ENCODE assay signal across 8 cellular contexts in genomic region chr2:204108301-204108700, GRCh38.
DNase-seq lines count a peak whose midpoint lies in the region; ATAC-seq, FAIRE-seq and TF ChIP-seq lines count a peak whose summit lies in the region.

No MANE protein-coding gene starts in this region.

- H3K9me3 ChIP-seq in CD4-positive, alpha-beta memory T cell (ENCODE audit: control insufficient read depth in 1 of 2, low read length in 2 of 2) = no peaks in the 10 kb centered on the region
- H3K9me3 ChIP-seq in cardiac muscle cell (ENCODE audit: low read depth) (no peaks in the 10 kb centered on the region), small intestine (ENCODE audit: control insufficient read depth, low read depth) (no peaks in the 10 kb centered on the region)

- H3K36me3 Mint-ChIP-seq in CD4-positive, alpha-beta memory T cell = no peaks in the 10 kb centered on the region
- no peaks in the 10 kb centered on the region for H3K36me3 Mint-ChIP-seq in activated T-cell treated with anti-CD3 and anti-CD28 coated beads, Interleukin-2, amount 50 U/mL, for 72 hours (ENCODE audit: insufficient read depth in 2 of 2)

- WGBS in small intestine, 3 donors = 17 to 27% (median 26%) methylated on average over 3 of the region's 3 CpGs

- no peaks in the 10 kb centered on the region for H3K27me3 Mint-ChIP-seq in CD4-positive, alpha-beta memory T cell
- no peaks in the 10 kb centered on the region for H3K27me3 Mint-ChIP-seq in activated T-cell treated with anti-CD3 and anti-CD28 coated beads, Interleukin-2, amount 50 U/mL, for 72 hours (ENCODE audit: low read depth)

- H3K4me1 ChIP-seq in CD4-positive, alpha-beta memory T cell (ENCODE audit: insufficient read depth, low read length) = peaks cover 30% of the 10 kb centered on the region
- H3K4me1 ChIP-seq in cardiac muscle cell (ENCODE audit: low read depth) (no peaks in the 10 kb centered on the region), small intestine (ENCODE audit: control insufficient read depth in 2 of 2, insufficient read depth in 1 of 2, low read depth in 1 of 2, low read length in 1 of 2) (no peaks in the 10 kb centered on the region)

- intact Hi-C loops in CD4-positive, alpha-beta memory T cell (cut with micrococcal nuclease) = loop anchor here (1.0 to 5.0 kb wide), 11 partner anchors 37 to 1840 kb away; no protein-coding TSS in a partner anchor

- CTCF ChIA-PET in CD4-positive, alpha-beta memory T cell (lab: Charles Lee; ENCODE audit: partially characterized antibody) = interaction anchor here (0.6 to 11.2 kb wide), 8 partner anchors 25 to 1570 kb away, joined by 3 to 187 read pairs (median 4); no protein-coding TSS in a partner anchor

- peak; percentile 56 to 67 (median 61) for DNase-seq in CD4-positive, alpha-beta memory T cell
- DNase-seq in NCI-H2171 (lab: John Stamatoyannopoulos, UW) (peak; percentile 28), cardiac muscle cell (ENCODE audit: low read depth in 1 of 2, low spot score in 1 of 2) (peak; percentile 27 to 49), small intestine (peak; percentile 30), cortex of kidney (lab: John Stamatoyannopoulos, UW) (no peak), occipital lobe (lab: John Stamatoyannopoulos, UW) (no peak)
- DNase-seq in activated T-cell treated with anti-CD3 and anti-CD28 coated beads, Interleukin-2, amount 50 U/mL, for 72 hours = peak; percentile 63 to 72

- H3K9me3 Mint-ChIP-seq in CD4-positive, alpha-beta memory T cell = no peaks in the 10 kb centered on the region
- peaks cover 0 to 3% of the 10 kb centered on the region in 2 donors for H3K9me3 Mint-ChIP-seq in activated T-cell treated with anti-CD3 and anti-CD28 coated beads, Interleukin-2, amount 50 U/mL, for 72 hours

- H3K27ac ChIP-seq in CD4-positive, alpha-beta memory T cell (ENCODE audit: low read depth, low read length) = no peak overlapping the region
- H3K27ac ChIP-seq in cardiac muscle cell (no peak overlapping the region), small intestine (ENCODE audit: low read depth in 1 of 2, low read length in 1 of 2) (no peak overlapping the region)

- FAIRE-seq in small intestine (lab: Jason Lieb, UNC) = no peak

- H3K4me3 ChIP-seq in CD4-positive, alpha-beta memory T cell (ENCODE audit: low read length in 2 of 2) = no peak overlapping the region
- H3K4me3 ChIP-seq in cardiac muscle cell (no peak overlapping the region), small intestine (ENCODE audit: low read depth in 1 of 2, low read length in 2 of 2) (no peak overlapping the region)

- POLR2A ChIA-PET in CD4-positive, alpha-beta memory T cell (lab: Charles Lee; ENCODE audit: partially characterized antibody) = no interaction called here

- peaks cover 29 to 47% (median 39%) of the 10 kb centered on the region in 4 donors for H3K4me1 Mint-ChIP-seq in CD4-positive, alpha-beta memory T cell
- H3K4me1 Mint-ChIP-seq in activated T-cell treated with anti-CD3 and anti-CD28 coated beads, Interleukin-2, amount 50 U/mL, for 72 hours (ENCODE audit: low read depth) = peaks cover 84% of the 10 kb centered on the region

- H3K27ac Mint-ChIP-seq in CD4-positive, alpha-beta memory T cell = peak overlapping the region in 6 of 7 donors; percentile 15 to 89 (median 73)
- H3K27ac Mint-ChIP-seq in activated T-cell treated with anti-CD3 and anti-CD28 coated beads, Interleukin-2, amount 50 U/mL, for 72 hours = peak overlapping the region; percentile 95

- peak overlapping the region; percentile 28 to 94 (median 86) for H3K4me3 Mint-ChIP-seq in CD4-positive, alpha-beta memory T cell
- H3K4me3 Mint-ChIP-seq in activated T-cell treated with anti-CD3 and anti-CD28 coated beads, Interleukin-2, amount 50 U/mL, for 72 hours = peak overlapping the region; percentile 80 to 89

- ATAC-seq in GM21786 (IDR thresholded peaks at IDR 0.05; ENCODE audit: unreplicated experiment) = peak; percentile 35
- peak; percentile 55 to 61 for ATAC-seq in activated T-cell treated with anti-CD3 and anti-CD28 coated beads, Interleukin-2, amount 50 U/mL, for 72 hours (replicated peaks in 1 of 2)

- H3K27me3 ChIP-seq in CD4-positive, alpha-beta memory T cell (ENCODE audit: insufficient read depth, low read length) = no peaks in the 10 kb centered on the region
- no peaks in the 10 kb centered on the region for H3K27me3 ChIP-seq in cardiac muscle cell
- no peaks in the 10 kb centered on the region for H3K27me3 ChIP-seq in small intestine (ENCODE audit: control insufficient read depth in 2 of 2, insufficient read depth in 2 of 2, low read length in 2 of 2)

- TF ChIP-seq CTCF in cardiac muscle cell (IDR thresholded peaks at IDR 0.05; ENCODE audit: low read depth, low read length) = no peak

- H3K36me3 ChIP-seq in CD4-positive, alpha-beta memory T cell (ENCODE audit: insufficient read depth, low read length) = no peaks in the 10 kb centered on the region
- H3K36me3 ChIP-seq in cardiac muscle cell = no peaks in the 10 kb centered on the region
- no peaks in the 10 kb centered on the region for H3K36me3 ChIP-seq in small intestine (ENCODE audit: control insufficient read depth in 2 of 2, insufficient read depth in 2 of 2, low read length in 2 of 2)

Comparison
In these comparisons a context has a peak if more than half of its experiments do, and no peak if none do; other contexts are left out.
1. DNase-seq: peak in CD4-positive, alpha-beta memory T cell (5 of 5), NCI-H2171 (single experiment), activated T-cell treated with anti-CD3 and anti-CD28 coated beads, Interleukin-2, amount 50 U/mL, for 72 hours (2 of 2), cardiac muscle cell (2 of 2) and small intestine (single experiment); none in cortex of kidney (single experiment) and occipital lobe (single experiment).